1 cellular context compared by ENCODE assay signal in genomic region chr15:59668571-59668970, GRCh38.
TF ChIP-seq lines count a peak whose summit lies in the region.

No MANE protein-coding gene starts in this region.

TF ChIP-seq in GM12878, 131 proteins besides CTCF, POLR2A, EP300 and RAD21 (continued from another document):
- TF ChIP-seq POU2F2 (IDR thresholded peaks at IDR 0.05; ENCODE audit: borderline replicate concordance, low read depth, low read length) (no peak), ZNF207 (IDR thresholded peaks at IDR 0.05; ENCODE audit: borderline replicate concordance) (no peak), ATF7 (IDR thresholded peaks at IDR 0.05; ENCODE audit: low read depth) (no peak), GABPA (IDR thresholded peaks at IDR 0.05; ENCODE audit: low read depth) (no peak), SIN3A (IDR thresholded peaks at IDR 0.05; ENCODE audit: low read depth, low read length) (no peak), ZBTB11 (CRISPR knock-in tag; IDR thresholded peaks at IDR 0.05) (no peak), ATF2 (IDR thresholded peaks at IDR 0.05; ENCODE audit: low read length) (no peak), SREBF2 (IDR thresholded peaks at IDR 0.05; ENCODE audit: low read length) (no peak), JUND (IDR thresholded peaks at IDR 0.05; ENCODE audit: low read depth, low read length) (no peak), MYB (IDR thresholded peaks at IDR 0.05; ENCODE audit: borderline replicate concordance, low read depth, low read length) (no peak), REST (IDR thresholded peaks at IDR 0.05; ENCODE audit: low read depth, low read length) (no peak), YY1 (IDR thresholded peaks at IDR 0.05; ENCODE audit: low read depth, low read length) (no peak), POLR2AphosphoS5 (IDR thresholded peaks at IDR 0.05; ENCODE audit: low read length) (no peak)
TF ChIP-seq in GM12878: peak in this region for 0.
